ENCODE assay signal across 14 cellular contexts in genomic region chr5:67012241-67012640, GRCh38.
DNase-seq lines count a peak whose midpoint lies in the region; ATAC-seq and TF ChIP-seq lines count a peak whose summit lies in the region.
"Had no signal": no experiment of that assay in that cellular context is flagged by ENCODE, and none has a peak within 500 bp of the region (broad histone marks: within the 10 kb centered on the region; RNA-seq: fewer than 3 reads in every experiment).

No MANE protein-coding gene starts in this region.

- intact Hi-C loops in activated CD4-positive, alpha-beta T cell treated with anti-CD3 and anti-CD28 coated beads, Interleukin-2, amount 10 ng/mL, durations not matched to agents 24 days and 14 days (cut with micrococcal nuclease), result no loop called here

- no peaks in the 10 kb centered on the region for H3K27me3 Mint-ChIP-seq in activated CD4-positive, alpha-beta T cell treated with anti-CD3 and anti-CD28 coated beads, Interleukin-2, amount 10 ng/mL, durations not matched to agents 24 days and 14 days
- no peaks in the 10 kb centered on the region for H3K27me3 Mint-ChIP-seq in activated T-cell treated with anti-CD3 and anti-CD28 coated beads, Interleukin-2, amount 50 U/mL, for 72 hours (ENCODE audit: low read depth)
- H3K27me3 Mint-ChIP-seq: activated naive CD8-positive, alpha-beta T cell treated with anti-CD3 and anti-CD28 coated beads, Interleukin-2, amount 10 ng/mL, durations not matched to agents 7 days and 5 days had no signal

- H3K4me3 ChIP-seq in fibroblast of mammary gland (ENCODE audit: control insufficient read depth, low read depth, low read length), result no peak overlapping the region
- H3K4me3 ChIP-seq: dorsolateral prefrontal cortex, GM12878 had no signal

- peaks cover 2% of the 10 kb centered on the region for H3K9me3 Mint-ChIP-seq in activated CD4-positive, alpha-beta T cell treated with anti-CD3 and anti-CD28 coated beads, Interleukin-2, amount 10 ng/mL, durations not matched to agents 24 days and 14 days
- H3K9me3 Mint-ChIP-seq in activated T-cell treated with anti-CD3 and anti-CD28 coated beads, Interleukin-2, amount 50 U/mL, for 72 hours, result no peaks in the 10 kb centered on the region
- H3K9me3 Mint-ChIP-seq: activated naive CD8-positive, alpha-beta T cell treated with anti-CD3 and anti-CD28 coated beads, Interleukin-2, amount 10 ng/mL, durations not matched to agents 7 days and 5 days had no signal

- H3K4me3 Mint-ChIP-seq in activated CD4-positive, alpha-beta T cell treated with anti-CD3 and anti-CD28 coated beads, Interleukin-2, amount 10 ng/mL, durations not matched to agents 24 days and 14 days, result peak overlapping the region; percentile 10
- H3K4me3 Mint-ChIP-seq in activated T-cell treated with anti-CD3 and anti-CD28 coated beads, Interleukin-2, amount 50 U/mL, for 72 hours, result peak overlapping the region; percentile 93 to 94
- H3K4me3 Mint-ChIP-seq: activated naive CD8-positive, alpha-beta T cell treated with anti-CD3 and anti-CD28 coated beads, Interleukin-2, amount 10 ng/mL, durations not matched to agents 7 days and 5 days had no signal

- DNase-seq in activated CD4-positive, alpha-beta T cell treated with anti-CD3 and anti-CD28 coated beads, Interleukin-2, amount 10 ng/mL, durations not matched to agents 24 days and 14 days, result no peak
- no peak for DNase-seq in activated CD4-positive, alpha-beta T cell treated with anti-CD3 and anti-CD28 coated beads for 4 hours
- peak; percentile 36 to 46 for DNase-seq in activated T-cell treated with anti-CD3 and anti-CD28 coated beads, Interleukin-2, amount 50 U/mL, for 72 hours
- peak; percentile 66 for DNase-seq in fibroblast of mammary gland (ENCODE audit: low read depth)
- no peak for DNase-seq in stimulated activated naive CD8-positive, alpha-beta T cell treated with anti-CD3 and anti-CD28 coated beads, Interleukin-15, Interleukin-2, amounts not matched to agents 100 U/mL and 50 U/mL, for 24 hours
- DNase-seq in NCI-H1694 treated with DMSO at 0.1 percent for 48 hours (lab: John Stamatoyannopoulos, UW), result no peak
- DNase-seq: activated naive CD8-positive, alpha-beta T cell treated with anti-CD3 and anti-CD28 coated beads, Interleukin-2, amount 10 ng/mL, durations not matched to agents 7 days and 5 days; dorsolateral prefrontal cortex; head of caudate nucleus; SHP77; WERI-Rb-1 had no signal

- peaks cover 22% of the 10 kb centered on the region for H3K36me3 Mint-ChIP-seq in activated CD4-positive, alpha-beta T cell treated with anti-CD3 and anti-CD28 coated beads, Interleukin-2, amount 10 ng/mL, durations not matched to agents 24 days and 14 days (ENCODE audit: low read depth)
- H3K36me3 Mint-ChIP-seq in activated T-cell treated with anti-CD3 and anti-CD28 coated beads, Interleukin-2, amount 50 U/mL, for 72 hours (ENCODE audit: insufficient read depth in 2 of 2), result peaks cover 2 to 7% of the 10 kb centered on the region in 2 donors

- H3K27ac Mint-ChIP-seq in activated CD4-positive, alpha-beta T cell treated with anti-CD3 and anti-CD28 coated beads, Interleukin-2, amount 10 ng/mL, durations not matched to agents 24 days and 14 days, result peak overlapping the region; percentile 57
- H3K27ac Mint-ChIP-seq in activated T-cell treated with anti-CD3 and anti-CD28 coated beads, Interleukin-2, amount 50 U/mL, for 72 hours, result peak overlapping the region; percentile 47
- H3K27ac Mint-ChIP-seq: activated naive CD8-positive, alpha-beta T cell treated with anti-CD3 and anti-CD28 coated beads, Interleukin-2, amount 10 ng/mL, durations not matched to agents 7 days and 5 days had no signal

- ATAC-seq in activated T-cell treated with anti-CD3 and anti-CD28 coated beads, Interleukin-2, amount 50 U/mL, for 72 hours (replicated peaks in 1 of 2), result peak; percentile 89 to 90
- peak; percentile 93 for ATAC-seq in stimulated activated naive CD8-positive, alpha-beta T cell treated with anti-CD3 and anti-CD28 coated beads, Interleukin-15, Interleukin-2, amounts not matched to agents 100 U/mL and 50 U/mL, for 24 hours
- no peak for ATAC-seq in GM18868 (IDR thresholded peaks at IDR 0.05; ENCODE audit: unreplicated experiment)
- no peak for ATAC-seq in GM19452 (IDR thresholded peaks at IDR 0.05; ENCODE audit: unreplicated experiment)
- ATAC-seq: GM12878 had no signal

- peaks cover 57% of the 10 kb centered on the region for H3K4me1 Mint-ChIP-seq in activated CD4-positive, alpha-beta T cell treated with anti-CD3 and anti-CD28 coated beads, Interleukin-2, amount 10 ng/mL, durations not matched to agents 24 days and 14 days
- peaks cover 99% of the 10 kb centered on the region for H3K4me1 Mint-ChIP-seq in activated T-cell treated with anti-CD3 and anti-CD28 coated beads, Interleukin-2, amount 50 U/mL, for 72 hours (ENCODE audit: low read depth)

- TF ChIP-seq CTCF in fibroblast of mammary gland (conservative IDR thresholded peaks at IDR 0.05; ENCODE audit: control insufficient read depth, insufficient read depth, low read depth, low read length), result no peak

Comparison
In these comparisons a context has a peak if more than half of its experiments do, and no peak if none do; other contexts are left out.
1. DNase-seq: peak in activated T-cell treated with anti-CD3 and anti-CD28 coated beads, Interleukin-2, amount 50 U/mL, for 72 hours (2 of 2) and fibroblast of mammary gland (single experiment); none in activated CD4-positive, alpha-beta T cell treated with anti-CD3 and anti-CD28 coated beads, Interleukin-2, amount 10 ng/mL, durations not matched to agents 24 days and 14 days (single experiment), activated CD4-positive, alpha-beta T cell treated with anti-CD3 and anti-CD28 coated beads for 4 hours (0 of 2), stimulated activated naive CD8-positive, alpha-beta T cell treated with anti-CD3 and anti-CD28 coated beads, Interleukin-15, Interleukin-2, amounts not matched to agents 100 U/mL and 50 U/mL, for 24 hours (single experiment) and NCI-H1694 treated with DMSO at 0.1 percent for 48 hours (single experiment).
2. ATAC-seq: peak in activated T-cell treated with anti-CD3 and anti-CD28 coated beads, Interleukin-2, amount 50 U/mL, for 72 hours (2 of 2) and stimulated activated naive CD8-positive, alpha-beta T cell treated with anti-CD3 and anti-CD28 coated beads, Interleukin-15, Interleukin-2, amounts not matched to agents 100 U/mL and 50 U/mL, for 24 hours (single experiment); none in GM18868 (single experiment) and GM19452 (single experiment).